Comparison of ENCODE assay signal across 8 cellular contexts in the genomic region with DNA sequence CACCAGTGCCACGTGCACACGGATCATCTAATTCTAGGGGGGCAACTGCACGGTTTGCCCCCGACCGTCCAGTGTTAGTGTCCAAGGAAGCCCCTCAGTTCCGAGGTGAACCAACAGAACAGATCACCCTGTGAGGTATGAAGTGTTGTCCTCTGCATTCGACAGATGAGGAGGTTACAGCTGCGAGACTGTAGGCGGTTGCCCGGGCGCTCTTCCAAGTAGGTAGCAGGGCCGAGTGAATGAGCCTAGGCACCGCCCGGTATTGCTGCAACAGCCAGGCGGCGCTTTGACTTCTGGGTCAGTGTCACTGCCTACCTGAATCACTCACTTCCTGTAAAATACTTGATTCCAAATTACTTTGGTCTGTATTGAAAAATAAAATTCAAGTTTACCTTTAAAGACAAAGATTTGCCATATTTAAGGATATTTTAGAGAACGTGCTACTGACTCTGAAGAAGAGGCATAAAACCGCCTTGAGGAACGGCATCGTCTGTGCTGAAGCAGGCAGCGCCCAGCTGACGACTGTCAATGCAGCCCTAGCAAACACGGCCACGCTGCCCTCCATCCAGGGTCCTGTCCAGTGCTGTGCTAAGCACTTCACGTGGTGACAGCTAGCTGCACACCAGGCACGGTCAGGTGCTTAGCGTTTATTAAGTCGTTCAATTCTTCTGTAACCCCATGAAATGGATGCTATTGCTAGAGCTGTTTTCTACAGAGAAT. TPM values are rescaled to one million over a fixed set of nuclear protein-coding genes. Genes with fewer than 3 reads are reported as not detected.
DNase-seq lines count a peak whose midpoint lies in the region; ATAC-seq, FAIRE-seq and TF ChIP-seq lines count a peak whose summit lies in the region.
"Had no signal": no experiment of that assay in that cellular context is flagged by ENCODE, and none has a peak within 500 bp of the region (broad histone marks: within the 10 kb centered on the region; RNA-seq: fewer than 3 reads in every experiment).

No MANE protein-coding gene starts in this region.

- H3K79me2 ChIP-seq in H1 (ENCODE audit: control insufficient read depth in 1 of 2, insufficient read depth in 2 of 2, low read length in 2 of 2): no peaks in the 10 kb centered on the region

- H2AFZ ChIP-seq in H1 (ENCODE audit: low read length): no peak overlapping the region

- H3K23me2 ChIP-seq in H1 (ENCODE audit: low read depth, low read length): peaks cover 6% of the 10 kb centered on the region; the same call in 1 of the 2 replicates

- H3K79me1 ChIP-seq in H1 (ENCODE audit: low read depth, low read length): no peaks in the 10 kb centered on the region

- no peak overlapping the region for H3K9ac ChIP-seq in H1 (replicated peaks in 1 of 4; ENCODE audit: extremely low read depth in 1 of 4, low read depth in 3 of 4, low read length in 3 of 4)
- H3K9ac ChIP-seq: SK-N-SH had no signal

- DNase-seq in SHP77 treated with DMSO at 0.1 percent for 48 hours (lab: John Stamatoyannopoulos, UW) (peak; percentile 90), H1 (ENCODE audit: low read depth in 1 of 2, low spot score in 2 of 2) (no peak), thyroid gland (no peak)
- peak; percentile 67 for DNase-seq in stimulated activated CD8-positive, alpha-beta memory T cell treated with anti-CD3 and anti-CD28 coated beads, Interleukin-4, amount 100 ng/mL, for 48 hours

- TF ChIP-seq EP300 in Ishikawa (IDR thresholded peaks at IDR 0.05; ENCODE audit: borderline replicate concordance): no peak
- TF ChIP-seq EP300 in H1 (IDR thresholded peaks at IDR 0.05; ENCODE audit: borderline replicate concordance in 1 of 2, low read depth in 2 of 2, low read length in 2 of 2): no peak

- no peak overlapping the region for H3K56ac ChIP-seq in H1 (replicated peaks; ENCODE audit: insufficient read length, low read depth, low read length)

- H2BK5ac ChIP-seq in H1 (ENCODE audit: low read depth, low read length): no peak overlapping the region

- no peak overlapping the region for H4K91ac ChIP-seq in H1 (replicated peaks; ENCODE audit: insufficient read length, low read length)

- intact Hi-C loops in thyroid gland (cut with DNase I): no loop called here

- no peak overlapping the region for H4K8ac ChIP-seq in H1 (ENCODE audit: extremely low read depth, insufficient read depth, low read length)

- no peak overlapping the region for H2BK12ac ChIP-seq in H1 (ENCODE audit: low read depth, low read length)

- no peak overlapping the region for H2AK5ac ChIP-seq in H1 (ENCODE audit: low read depth, low read length)

- H3K27ac ChIP-seq in H1 (ENCODE audit: low read depth, low read length) (no peak overlapping the region), thyroid gland (no peak overlapping the region)

- TF ChIP-seq RAD21 in Ishikawa (IDR thresholded peaks at IDR 0.05; ENCODE audit: low read depth): peak; percentile 35
- no peak for TF ChIP-seq RAD21 in H1 (IDR thresholded peaks at IDR 0.05 in 1 of 2, conservative IDR thresholded peaks at IDR 0.05 in 1 of 2; ENCODE audit: low read depth in 2 of 2, low read length in 2 of 2)

- no peak for TF ChIP-seq CTCF in H1 (IDR thresholded peaks at IDR 0.05; ENCODE audit: control extremely low read depth in 1 of 3, insufficient read depth in 1 of 3, low read depth in 1 of 3, low read length in 3 of 3)
- no peak for TF ChIP-seq CTCF in thyroid gland (IDR thresholded peaks at IDR 0.05)

- POLR2A ChIA-PET in H1 (lab: Charles Lee; ENCODE audit: partially characterized antibody): no interaction called here

- no peak overlapping the region for H3K4me3 ChIP-seq in H1 (ENCODE audit: extremely low read depth in 1 of 4, insufficient read depth in 2 of 4, low read depth in 3 of 4, low read length in 4 of 4)
- H3K4me3 ChIP-seq in thyroid gland (replicated peaks in 1 of 3): no peak overlapping the region

- H3K4me1 ChIP-seq in H1 (replicated peaks in 1 of 4; ENCODE audit: control insufficient read depth in 3 of 4, insufficient read depth in 4 of 4, low read length in 3 of 4) (no peaks in the 10 kb centered on the region; a peak in 1 of 7 replicates), thyroid gland (no peaks in the 10 kb centered on the region)

- H3K27me3 ChIP-seq in H1 (replicated peaks in 1 of 4; ENCODE audit: control insufficient read depth in 3 of 4, extremely low read depth in 1 of 4, insufficient read depth in 3 of 4, low read length in 3 of 4) (no peaks in the 10 kb centered on the region; a peak in 1 of 7 replicates), thyroid gland (no peaks in the 10 kb centered on the region)

- no peak for TF ChIP-seq POLR2A in H1 (IDR thresholded peaks at IDR 0.05; ENCODE audit: control extremely low read depth in 1 of 2, low read depth in 2 of 2, low read length in 2 of 2)
- no peak for TF ChIP-seq POLR2A in thyroid gland (IDR thresholded peaks at IDR 0.05)

- H3K36me3 ChIP-seq in H1 (ENCODE audit: control insufficient read depth in 2 of 4, insufficient read depth in 4 of 4, low read length in 3 of 4) (no peaks in the 10 kb centered on the region), thyroid gland (no peaks in the 10 kb centered on the region)

- H2BK120ac ChIP-seq in H1 (replicated peaks; ENCODE audit: low read depth, low read length): no peak overlapping the region

- CTCF ChIA-PET in H1 (lab: Charles Lee; ENCODE audit: partially characterized antibody): interaction anchor here (1.0 to 1.4 kb wide), 2 partner anchors 9 to 56 kb away, joined by 3 to 4 read pairs; no protein-coding TSS in a partner anchor

- H3K9me3 ChIP-seq in H1 (ENCODE audit: insufficient read depth in 2 of 2, low read depth in 1 of 2, low read length in 1 of 2) (no peaks in the 10 kb centered on the region), thyroid gland (no peaks in the 10 kb centered on the region)
- H3K9me3 ChIP-seq: SK-N-SH had no signal

- no peak overlapping the region for H3K4me2 ChIP-seq in H1 (ENCODE audit: insufficient read depth in 1 of 2, low read depth in 2 of 2, low read length in 2 of 2)
- H3K4me2 ChIP-seq: SK-N-SH had no signal

- no peak for FAIRE-seq in H1 (lab: Jason Lieb, UNC)

- H2BK20ac ChIP-seq in H1 (ENCODE audit: low read length): 0 out of 2 replicates have a peak overlapping the region, but pooled peaks have one; percentile 86

- H3K14ac ChIP-seq in H1 (ENCODE audit: insufficient read length): no peak overlapping the region

- 90% methylated on average over 28 of the region's 28 CpGs; no CpG with 5 or more reads in 1 of the 2 experiments for WGBS in H1 (ENCODE audit: extremely low coverage in 1 of 2, insufficient coverage in 1 of 2, insufficient read length in 1 of 2, insufficient replicate concordance in 2 of 2, low coverage in 1 of 2, low lambda C conversion rate in 2 of 2, missing lambda C conversion rate in 1 of 2), 2 experiments
- WGBS in thyroid gland, 2 donors: 76 to 79% methylated on average over 28 of the region's 28 CpGs

- H4K5ac ChIP-seq in H1 (ENCODE audit: insufficient read length, low read depth, low read length): no peak overlapping the region

- H3K4ac ChIP-seq in H1 (replicated peaks; ENCODE audit: insufficient read length, low read depth, low read length): no peak overlapping the region

- H3K18ac ChIP-seq in H1 (ENCODE audit: extremely low read depth, low read length): no peak overlapping the region

- no peaks in the 10 kb centered on the region for H4K20me1 ChIP-seq in H1 (replicated peaks in 1 of 2; ENCODE audit: control insufficient read depth in 1 of 2, insufficient read depth in 2 of 2, low read length in 2 of 2)

- no peak overlapping the region for H3K23ac ChIP-seq in H1 (ENCODE audit: insufficient read length)

- no peak for ATAC-seq in GM18520 (IDR thresholded peaks at IDR 0.05; ENCODE audit: unreplicated experiment)
- ATAC-seq in GM18519 (IDR thresholded peaks at IDR 0.05; ENCODE audit: low FRiP score, unreplicated experiment): no peak

- H2BK15ac ChIP-seq in H1 (ENCODE audit: low read length): no peak overlapping the region

TF ChIP-seq in Ishikawa, 13 proteins besides CTCF, POLR2A, EP300 and RAD21 (continues in another document):
- TF ChIP-seq NFIC (IDR thresholded peaks at IDR 0.05) (peak; percentile 49), TCF12 (IDR thresholded peaks at IDR 0.05; ENCODE audit: low read depth) (no peak; the same call in 1 of the 2 replicates), EGR1 (IDR thresholded peaks at IDR 0.05) (peak; percentile 44; the same call in 1 of the 2 replicates), CREB1 (IDR thresholded peaks at IDR 0.05; ENCODE audit: low read depth) (no peak), YY1 (IDR thresholded peaks at IDR 0.05; ENCODE audit: low read depth) (no peak)

TF ChIP-seq in H1, 55 proteins besides CTCF, POLR2A, EP300 and RAD21 (continues in another document):
- TF ChIP-seq JUND (IDR thresholded peaks at IDR 0.05; ENCODE audit: low read length) (no peak), ZNF274 (IDR thresholded peaks at IDR 0.05; ENCODE audit: borderline replicate concordance, extremely low read depth, low read length) (no peak), PHF8 (conservative IDR thresholded peaks at IDR 0.05; ENCODE audit: low read depth, low read length) (no peak), GTF2F1 (IDR thresholded peaks at IDR 0.05; ENCODE audit: borderline replicate concordance, low read depth, low read length) (no peak)
- TF ChIP-seq, protein P1, sequence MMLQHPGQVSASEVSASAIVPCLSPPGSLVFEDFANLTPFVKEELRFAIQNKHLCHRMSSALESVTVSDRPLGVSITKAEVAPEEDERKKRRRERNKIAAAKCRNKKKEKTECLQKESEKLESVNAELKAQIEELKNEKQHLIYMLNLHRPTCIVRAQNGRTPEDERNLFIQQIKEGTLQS (IDR thresholded peaks at IDR 0.05; ENCODE audit: insufficient read depth, low read depth, low read length): no peak

RNA-seq across cellular contexts. Expression of gene RASA3, which starts 19.3 kb away (rescaled TPM):
- total RNA-seq in H1 (2021; fragmentation: NEBNext Ultra II Directional; extraction: Animal tissue kit (Norgen Biotek cat#: 25700)): 21.9 TPM in 2 replicates
- polyA plus RNA-seq in H1 (2011; rRNA removed): 7.5 and 11.0 TPM in 2 replicates
- polyA plus RNA-seq in H1 (2011; cell fraction: cytosol; rRNA removed): 12.9 TPM
- polyA plus RNA-seq in H1 (2011; cell fraction: nucleus; rRNA removed): 15.0 TPM
- 11.8 to 14.5 TPM (median 13.4 TPM) in 4 replicates for polyA plus RNA-seq in H1 (2012, experiment 1 of 2)
- 7.7 TPM for polyA plus RNA-seq in H1 (2012, experiment 2 of 2)
- polyA plus RNA-seq in H1 (2013, experiment 1 of 2): 11.2 TPM
- polyA plus RNA-seq in H1 (2013, experiment 2 of 2): 11.4 TPM
- 10.6 and 10.8 TPM in 2 replicates for polyA minus RNA-seq in H1 (2011; rRNA and poly(A)+ RNA removed)
- 11.4 TPM for polyA minus RNA-seq in H1 (2011; cell fraction: cytosol; rRNA and poly(A)+ RNA removed)
- polyA minus RNA-seq in H1 (2011; cell fraction: nucleus; rRNA and poly(A)+ RNA removed): 6.9 TPM
- 10 to 100 TPM; 22.3 to 32.3 (median 25.5) TPM for total RNA-seq in thyroid gland

RNA-seq across cellular contexts. Expression of gene CFAP97D2, which starts 27.3 kb away (rescaled TPM):
- total RNA-seq in H1 (2021; fragmentation: NEBNext Ultra II Directional; extraction: Animal tissue kit (Norgen Biotek cat#: 25700)): not detected in 2 replicates
- not detected in 2 replicates for polyA plus RNA-seq in H1 (2011; rRNA removed)
- polyA plus RNA-seq in H1 (2011; cell fraction: cytosol; rRNA removed): not detected
- polyA plus RNA-seq in H1 (2011; cell fraction: nucleus; rRNA removed): not detected
- polyA plus RNA-seq in H1 (2012, experiment 1 of 2): not detected in 4 replicates
- not detected for polyA plus RNA-seq in H1 (2012, experiment 2 of 2)
- not detected for polyA plus RNA-seq in H1 (2013, experiment 1 of 2)
- polyA plus RNA-seq in H1 (2013, experiment 2 of 2): not detected
- not detected in 2 replicates for polyA minus RNA-seq in H1 (2011; rRNA and poly(A)+ RNA removed)
- polyA minus RNA-seq in H1 (2011; cell fraction: cytosol; rRNA and poly(A)+ RNA removed): not detected
- polyA minus RNA-seq in H1 (2011; cell fraction: nucleus; rRNA and poly(A)+ RNA removed): not detected
- total RNA-seq in thyroid gland: not detected
- polyA plus RNA-seq: SK-N-SH had no signal

Comparison
In these comparisons a context has a peak if more than half of its experiments do, and no peak if none do; other contexts are left out.
1. DNase-seq: peak in SHP77 treated with DMSO at 0.1 percent for 48 hours (single experiment) and stimulated activated CD8-positive, alpha-beta memory T cell treated with anti-CD3 and anti-CD28 coated beads, Interleukin-4, amount 100 ng/mL, for 48 hours (single experiment); none in H1 (0 of 2) and thyroid gland (0 of 2).